Comparison of ENCODE assay signal across 15 cellular contexts in the genomic region with DNA sequence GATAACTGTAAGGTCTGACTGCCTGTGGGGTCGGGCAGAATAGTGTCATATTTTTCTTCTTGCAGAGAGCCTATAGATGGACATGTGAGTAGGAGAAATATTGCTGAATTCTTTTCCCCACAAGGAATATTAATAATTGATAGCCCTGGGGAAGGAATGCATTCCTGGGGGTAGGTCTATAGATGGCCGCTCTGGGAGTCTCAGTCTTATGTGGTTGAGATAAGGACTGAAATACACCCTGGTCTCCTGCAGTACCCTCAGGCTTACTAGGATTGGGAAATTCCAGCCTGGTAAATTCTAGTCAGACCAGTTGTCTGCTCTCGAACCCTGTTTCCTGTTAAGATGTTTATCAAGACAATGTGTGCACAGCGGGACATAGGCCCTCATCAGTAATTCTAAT. TPM values are rescaled to one million over a fixed set of nuclear protein-coding genes. Genes with fewer than 3 reads are reported as not detected.
DNase-seq lines count a peak whose midpoint lies in the region; ATAC-seq, FAIRE-seq and TF ChIP-seq lines count a peak whose summit lies in the region.
"Not testable (repeated sequence)": the region's sequence is repeated elsewhere in the genome, so short reads cannot be mapped to it uniquely, and the experiment has no call there.
"Had no signal": no experiment of that assay in that cellular context is flagged by ENCODE, and none has a peak within 500 bp of the region (broad histone marks: within the 10 kb centered on the region; RNA-seq: fewer than 3 reads in every experiment).

No MANE protein-coding gene starts in this region.

- not testable (repeated sequence) for ATAC-seq in K562

- TF ChIP-seq RAD21 in K562 (CRISPR knock-in tag; conservative IDR thresholded peaks at IDR 0.05 in 1 of 2, IDR thresholded peaks at IDR 0.05 in 1 of 2) = not testable (repeated sequence)

- not testable (repeated sequence) for H3K4me3 ChIP-seq in K562

- H3K27ac ChIP-seq in K562 (ENCODE audit: extremely low read depth, low read depth, low read length) = not testable (repeated sequence)

- H2AFZ ChIP-seq in K562 (ENCODE audit: low read depth, low read length) = not testable (repeated sequence)

- DNase-seq in K562 (ENCODE audit: extremely low read depth in 1 of 4, low spot score in 3 of 4) = not testable (repeated sequence)

- not testable (repeated sequence) for H3K9ac ChIP-seq in K562 (ENCODE audit: insufficient read depth in 1 of 2, low read depth in 2 of 2, low read length in 2 of 2)

- WGBS in K562 (ENCODE audit: insufficient coverage, low coverage, missing lambda C conversion rate) = 90% methylated on average over 4 of the region's 4 CpGs

- H3K4me1 ChIP-seq in K562 (replicated peaks in 1 of 2; ENCODE audit: control insufficient read depth in 2 of 2, insufficient read depth in 2 of 2, low read length in 2 of 2) = not testable (repeated sequence)

- H3K36me3 ChIP-seq in K562 (ENCODE audit: control insufficient read depth, insufficient read depth, low read length) = not testable (repeated sequence)

- not testable (repeated sequence) for H3K9me3 ChIP-seq in K562 (replicated peaks; ENCODE audit: control insufficient read depth, insufficient read depth, low read depth, low read length)

- CTCF ChIA-PET in K562 (lab: Yijun Ruan, JAX; ENCODE audit: low intra/inter-chr PET ratio) = not testable (repeated sequence)

- not testable (repeated sequence) for TF ChIP-seq CTCF in K562 (IDR thresholded peaks at IDR 0.05 in 2 of 3, conservative IDR thresholded peaks at IDR 0.05 in 1 of 3; ENCODE audit: insufficient read depth in 2 of 3, low read depth in 1 of 3, low read length in 3 of 3)

- not testable (repeated sequence) for TF ChIP-seq POLR2A in K562 (conservative IDR thresholded peaks at IDR 0.05)

- intact Hi-C loops in K562 (cut with micrococcal nuclease) = not testable (repeated sequence)

- not testable (repeated sequence) for H3K79me2 ChIP-seq in K562 (ENCODE audit: control insufficient read depth, insufficient read depth, low read length)

- not testable (repeated sequence) for TF ChIP-seq EP300 in K562 (IDR thresholded peaks at IDR 0.05; ENCODE audit: low read length)

- in situ Hi-C loops in K562 (cut with MboI) = not testable (repeated sequence)

- not testable (repeated sequence) for H4K20me1 ChIP-seq in K562 (replicated peaks; ENCODE audit: control insufficient read depth, insufficient read depth, low read length)

- not testable (repeated sequence) for BruUV-seq in K562 (replicated peaks; lab: Mats Ljungman, UMichigan)

- POLR2A ChIA-PET in K562 (lab: Yijun Ruan, JAX) = not testable (repeated sequence)

- not testable (repeated sequence) for H3K9me1 ChIP-seq in K562 (ENCODE audit: control insufficient read depth, insufficient read depth, low read length)

- not testable (repeated sequence) for H3K27me3 ChIP-seq in K562 (ENCODE audit: control insufficient read depth in 2 of 2, insufficient read depth in 2 of 2, low read length in 2 of 2)

- FAIRE-seq in K562 (lab: Jason Lieb, UNC) = not testable (repeated sequence)

- not testable (repeated sequence) for H3K4me2 ChIP-seq in K562 (ENCODE audit: insufficient read depth, low read length)

TF ChIP-seq in K562, 482 proteins besides CTCF, POLR2A, EP300 and RAD21:
- peak; percentile 52; the same call in 1 of the 2 replicates for TF ChIP-seq CBX5 (IDR thresholded peaks at IDR 0.05; ENCODE audit: borderline replicate concordance, low read depth)
- peak in 1 of 2 experiments; percentile 22; a peak in 1 of 3 replicates for TF ChIP-seq CBX3 (IDR thresholded peaks at IDR 0.05; ENCODE audit: borderline replicate concordance in 1 of 2, low read length in 2 of 2)

RNA-seq across cellular contexts. Expression of gene FCGR3B, which starts 12.5 kb away (rescaled TPM):
- 1.4 and 2.2 TPM in 2 replicates for total RNA-seq in K562 (2011; cell fraction: chromatin; rRNA removed; ENCODE audit: low replicate concordance)
- total RNA-seq in K562 (2011; cell fraction: nucleolus; rRNA removed) = 1.3 and 2.0 TPM in 2 replicates
- 2.4 and 2.8 TPM in 2 replicates for total RNA-seq in K562 (2011; cell fraction: nucleoplasm; rRNA removed)
- total RNA-seq in K562 (2014; rRNA removed) = 0.08 and 0.18 TPM in 2 replicates
- total RNA-seq in K562 (2014; rRNA removed; fragmentation: Illumina TruSeq; extraction: Trizol) = 0.40 and 0.54 TPM in 2 replicates
- total RNA-seq in K562 (2015; rRNA removed; fragmentation: Illumina TruSeq; extraction: Trizol) = 0.19 and 0.36 TPM in 2 replicates
- total RNA-seq in K562 (2021) = 0.11 and 0.49 TPM in 2 replicates
- polyA plus RNA-seq in K562 (2011; rRNA removed) = 0.87 and 1.1 TPM in 2 replicates
- 0.18 and 0.25 TPM in 2 replicates for polyA plus RNA-seq in K562 (2011; cell fraction: cytosol; rRNA removed)
- 0.95 and 1.6 TPM in 2 replicates for polyA plus RNA-seq in K562 (2011; cell fraction: nucleus; rRNA removed)
- 0.55 and 1.00 TPM in 2 replicates for polyA plus RNA-seq in K562 (2012)
- polyA plus RNA-seq in K562 (2014; fragmentation: Illumina TruSeq; extraction: Trizol) = 0.27 and 0.35 TPM in 2 replicates
- under 1 TPM; 0.41 TPM for polyA plus RNA-seq in K562 (2014; fragmentation: Nextera tagmentation; extraction: Ambion mirVana)
- polyA plus RNA-seq in K562 (2014; rRNA removed) = 0.27 and 0.36 TPM in 2 replicates
- polyA minus RNA-seq in K562 (2011; rRNA and poly(A)+ RNA removed) = 1.1 and 1.4 TPM in 2 replicates
- not detected in 2 replicates for polyA minus RNA-seq in K562 (2011; cell fraction: cytosol; rRNA and poly(A)+ RNA removed)
- polyA minus RNA-seq in K562 (2011; cell fraction: nucleus; rRNA and poly(A)+ RNA removed) = 0.94 and 2.4 TPM in 2 replicates
- total RNA-seq: A172; A673; B cell; Caco-2; Calu3; CD4-positive, alpha-beta memory T cell; CD4-positive, alpha-beta T cell; CD4-positive, CD25-positive, alpha-beta regulatory T cell; CD8-positive, alpha-beta memory T cell; CD8-positive, alpha-beta T cell; Daoy had no signal
- polyA plus RNA-seq: A549; AG04450; BJ; CD4-positive, alpha-beta memory T cell; CD4-positive, CD25-positive, alpha-beta regulatory T cell had no signal

RNA-seq across cellular contexts. Expression of gene FCGR2B, which starts 44.4 kb away (rescaled TPM):
- 6.8 and 7.4 TPM in 2 replicates for total RNA-seq in K562 (2011; cell fraction: chromatin; rRNA removed; ENCODE audit: low replicate concordance)
- 5.1 and 7.0 TPM in 2 replicates for total RNA-seq in K562 (2011; cell fraction: nucleolus; rRNA removed)
- total RNA-seq in K562 (2011; cell fraction: nucleoplasm; rRNA removed) = 7.6 and 9.9 TPM in 2 replicates
- total RNA-seq in K562 (2014; rRNA removed) (1.6 and 3.1 TPM in 2 replicates), K562 (2014; rRNA removed; fragmentation: Illumina TruSeq; extraction: Trizol) (3.1 and 3.3 TPM in 2 replicates), K562 (2015; rRNA removed; fragmentation: Illumina TruSeq; extraction: Trizol) (1.7 and 2.0 TPM in 2 replicates), K562 (2021) (2.4 and 3.1 TPM in 2 replicates)
- polyA plus RNA-seq in K562 (2011; rRNA removed) (4.0 and 14.5 TPM in 2 replicates), K562 (2014; fragmentation: Illumina TruSeq; extraction: Trizol) (3.9 and 4.1 TPM in 2 replicates), K562 (2014; fragmentation: Nextera tagmentation; extraction: Ambion mirVana) (1 to 10 TPM; 6.4 to 8.9 TPM), K562 (2014; rRNA removed) (3.3 and 4.1 TPM in 2 replicates)
- polyA plus RNA-seq in K562 (2011; cell fraction: cytosol; rRNA removed) = 4.3 and 14.1 TPM in 2 replicates
- polyA plus RNA-seq in K562 (2011; cell fraction: nucleus; rRNA removed) = 10.8 and 35.5 TPM in 2 replicates
- polyA plus RNA-seq in K562 (2012) = 14.5 and 18.1 TPM in 2 replicates
- 3.1 and 8.7 TPM in 2 replicates for polyA minus RNA-seq in K562 (2011; rRNA and poly(A)+ RNA removed)
- polyA minus RNA-seq in K562 (2011; cell fraction: cytosol; rRNA and poly(A)+ RNA removed) = 0.86 and 1.5 TPM in 2 replicates
- 2.6 and 9.2 TPM in 2 replicates for polyA minus RNA-seq in K562 (2011; cell fraction: nucleus; rRNA and poly(A)+ RNA removed)
- total RNA-seq: A172; A673; Caco-2; Calu3; CD8-positive, alpha-beta T cell; Daoy had no signal
- polyA plus RNA-seq: A549, AG04450, BJ had no signal
